Comparison of ENCODE assay signal across 8 cellular contexts in the genomic region with DNA sequence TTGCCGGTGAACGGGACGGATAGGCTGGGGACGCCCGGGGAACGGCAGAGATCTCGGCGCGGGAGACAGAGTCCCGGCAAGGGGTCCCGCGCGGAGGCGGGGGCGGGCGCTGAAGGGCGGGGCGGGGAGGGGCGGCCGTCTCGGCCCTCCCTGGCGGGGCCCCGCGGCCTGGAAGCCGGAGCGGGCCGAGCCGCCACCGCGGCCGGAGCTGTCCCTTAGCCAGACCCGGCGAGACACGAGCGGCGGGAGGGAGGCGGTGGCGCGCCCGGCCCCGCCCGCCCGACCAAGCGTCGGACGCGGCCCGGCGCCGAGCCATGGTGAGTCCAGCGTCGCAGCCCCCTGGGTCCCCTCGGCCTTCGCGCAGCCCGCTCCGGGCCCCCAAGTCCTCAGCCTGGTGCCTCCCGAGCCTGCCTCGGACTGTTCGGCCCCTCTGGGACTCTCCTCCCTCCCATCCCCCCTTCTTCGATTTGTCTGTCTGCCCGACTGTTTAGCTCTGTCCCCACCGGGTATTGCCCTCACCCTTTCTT. TPM values are rescaled to one million over a fixed set of nuclear protein-coding genes. Genes with fewer than 3 reads are reported as not detected.
DNase-seq lines count a peak whose midpoint lies in the region; ATAC-seq and TF ChIP-seq lines count a peak whose summit lies in the region.

Gene ARHGEF40, plus strand, starts transcription at position 222 of the 527 bp plus-strand sequence. Its CDS starts 93 bp downstream, at position 315.

- ATAC-seq in memory B cell (ENCODE audit: low read depth) (peak; percentile 7), GM21619 (IDR thresholded peaks at IDR 0.05; ENCODE audit: unreplicated experiment) (no peak), HG02973 (IDR thresholded peaks at IDR 0.05; ENCODE audit: unreplicated experiment) (no peak)

- H3K9me3 Mint-ChIP-seq in memory B cell = no peaks in the 10 kb centered on the region

- H3K4me3 Mint-ChIP-seq in memory B cell = peak within 1 kb of the TSS; percentile 89

- peaks cover 40% of the 10 kb centered on the region for H3K4me1 Mint-ChIP-seq in memory B cell

- H3K4me3 ChIP-seq in HFF-Myc (replicated peaks; ENCODE audit: low read depth, low read length) (peak within 1 kb of the TSS; percentile 83), epithelial cell of esophagus (ENCODE audit: low read length) (peak within 1 kb of the TSS; percentile 62)

- peak within 1 kb of the TSS; percentile 89 for H3K27ac ChIP-seq in temporal lobe (ENCODE audit: low read depth, low read length)

- H3K36me3 Mint-ChIP-seq in memory B cell = no peaks in the 10 kb centered on the region

- TF ChIP-seq CTCF in HFF-Myc (IDR thresholded peaks at IDR 0.05; ENCODE audit: low read depth, low read length, missing control alignments) (no peak), epithelial cell of esophagus (IDR thresholded peaks at IDR 0.05; ENCODE audit: insufficient read depth, low read depth, low read length, missing control alignments) (no peak)

- peak within 1 kb of the TSS; percentile 81 for H3K27ac Mint-ChIP-seq in memory B cell

- H3K27me3 Mint-ChIP-seq in memory B cell = peaks cover 24% of the 10 kb centered on the region

- DNase-seq in CD1c-positive myeloid dendritic cell (ENCODE audit: extremely low spot score) (peak; percentile 60), HFF-Myc (ENCODE audit: extremely low read depth, low read depth) (no peak), T-helper 9 cell (peak; percentile 26), epithelial cell of esophagus (ENCODE audit: low read depth) (no peak), memory B cell (ENCODE audit: low spot score in 2 of 2) (no peak)

RNA-seq across cellular contexts. Expression of gene ARHGEF40, which starts in this region (rescaled TPM):
- total RNA-seq in temporal lobe = 15.0 TPM

Comparison
In these comparisons a context has a peak if more than half of its experiments do, and no peak if none do; other contexts are left out.
1. DNase-seq: peak in CD1c-positive myeloid dendritic cell (single experiment) and T-helper 9 cell (single experiment); none in HFF-Myc (single experiment), epithelial cell of esophagus (single experiment) and memory B cell (0 of 2).